In genomic region chr3:160574636-160575035, GRCh38 we compare ENCODE assay signal across 11 cellular contexts.
"Had no signal": no experiment of that assay in that cellular context is flagged by ENCODE, and none has a peak within 500 bp of the region (broad histone marks: within the 10 kb centered on the region; RNA-seq: fewer than 3 reads in every experiment).

No MANE protein-coding gene starts in this region.

- H3K9me3 Mint-ChIP-seq: H9, HFFc6 had no signal

- DNase-seq: GM23248, GOT3, H7, H9, HCEC 1CT, HFFc6 had no signal

- H3K4me2 ChIP-seq: GM23338 had no signal

- H3K4me1 ChIP-seq: HAP-1 had no signal

- H3K9ac ChIP-seq: GM23248 had no signal

- H3K4me3 ChIP-seq: GM23248, GM23338, HAP-1 had no signal

- H3K36me3 ChIP-seq: HAP-1 had no signal

- H3K4me1 Mint-ChIP-seq: GM23338, H9 had no signal

- H3K27ac Mint-ChIP-seq: GM23338, H9, HFFc6 had no signal

- H3K9me3 ChIP-seq: HAP-1 had no signal

- ATAC-seq: GM23338, HCT116 had no signal

- H3K27ac ChIP-seq: GM23248 had no signal

- H2AFZ ChIP-seq: GM23248, GM23338 had no signal

- FAIRE-seq: H1, H54 had no signal

- H3K4me3 Mint-ChIP-seq: GM23338, H9, HFFc6 had no signal
